18 cellular contexts compared by ENCODE assay signal in genomic region chr14:47899685-47900084, GRCh38.
DNase-seq lines count a peak whose midpoint lies in the region; ATAC-seq, FAIRE-seq and TF ChIP-seq lines count a peak whose summit lies in the region.
"Had no signal": no experiment of that assay in that cellular context is flagged by ENCODE, and none has a peak within 500 bp of the region (broad histone marks: within the 10 kb centered on the region; RNA-seq: fewer than 3 reads in every experiment).

No MANE protein-coding gene starts in this region.

- FAIRE-seq in A204.1 (lab: Jason Lieb, UNC) (peak; percentile 91), endometrium (lab: Jason Lieb, UNC) (peak; percentile 87), small intestine (lab: Jason Lieb, UNC) (peak; percentile 97)
- FAIRE-seq: GM12878, GM18507, K562 had no signal

- no peak for ATAC-seq in PC-3
- no peak for ATAC-seq in HG03135 (IDR thresholded peaks at IDR 0.05; ENCODE audit: unreplicated experiment)
- ATAC-seq in GM19035 (IDR thresholded peaks at IDR 0.05; ENCODE audit: unreplicated experiment): no peak
- ATAC-seq: GM12878, K562 had no signal

- BruUV-seq in PC-3 (replicated peaks; lab: Mats Ljungman, UMichigan): no TSS peak

- H3K36me3 ChIP-seq in PC-3 (ENCODE audit: low read depth, low read length): no peaks in the 10 kb centered on the region
- H3K36me3 ChIP-seq in small intestine (ENCODE audit: control insufficient read depth in 2 of 2, insufficient read depth in 2 of 2, low read length in 2 of 2): no peaks in the 10 kb centered on the region
- H3K36me3 ChIP-seq: BLaER1 had no signal

- intact Hi-C loops in PC-3 (cut with micrococcal nuclease): no loop called here

- no peak overlapping the region for H3K9ac ChIP-seq in PC-3 (ENCODE audit: low read length)
- H3K9ac ChIP-seq: BLaER1 had no signal

- H3K4me3 ChIP-seq in PC-3 (ENCODE audit: low read length) (no peak overlapping the region; the same call in 1 of the 2 replicates), small intestine (ENCODE audit: low read depth in 1 of 2, low read length in 2 of 2) (no peak overlapping the region)
- H3K4me3 ChIP-seq: BLaER1, GM12878, K562 had no signal

- H3K4me2 ChIP-seq in PC-3 (ENCODE audit: low read length): peak overlapping the region; percentile 79
- H3K4me2 ChIP-seq: BLaER1 had no signal

- H3F3A ChIP-seq in PC-3 (ENCODE audit: low read length, unreplicated experiment): no peaks in the 10 kb centered on the region

- no peaks in the 10 kb centered on the region for H4K20me1 ChIP-seq in PC-3 (ENCODE audit: low read length)
- H4K20me1 ChIP-seq: BLaER1 had no signal

- CTCF ChIA-PET in PC-3 (lab: Charles Lee): no interaction called here

- WGBS in small intestine, 3 donors: 67 to 71% (median 67%) methylated on average over 5 of the region's 5 CpGs

- POLR2A ChIA-PET in PC-3 (lab: Charles Lee; ENCODE audit: unreplicated experiment): no interaction called here

- H3K9me2 ChIP-seq in PC-3 (replicated peaks; ENCODE audit: low read length): no peaks in the 10 kb centered on the region

- 0 out of 2 replicates have a peak, but pooled peaks cover 15% of the 10 kb centered on the region for H3K79me2 ChIP-seq in PC-3 (ENCODE audit: low read length)

- DNase-seq in PC-3: no peak
- no peak for DNase-seq in small intestine
- no peak for DNase-seq in NCI-H2196 treated with DMSO at 0.1 percent for 48 hours (lab: John Stamatoyannopoulos, UW; ENCODE audit: unreplicated experiment)
- no peak for DNase-seq in NCI-H82 treated with DMSO at 0.1 percent for 48 hours (lab: John Stamatoyannopoulos, UW; ENCODE audit: unreplicated experiment)
- DNase-seq: AML-193; CD8-positive, alpha-beta memory T cell; HCEC 1CT; HFFc6 had no signal

- H3K4me1 ChIP-seq in PC-3 (ENCODE audit: insufficient read depth, low read length) (peaks cover 9% of the 10 kb centered on the region; the same call in 1 of the 2 replicates), small intestine (ENCODE audit: control insufficient read depth in 2 of 2, insufficient read depth in 1 of 2, low read depth in 1 of 2, low read length in 1 of 2) (no peaks in the 10 kb centered on the region)
- H3K4me1 ChIP-seq: BLaER1 had no signal

- H3K9me3 ChIP-seq in PC-3 (ENCODE audit: low read length) (no peaks in the 10 kb centered on the region), small intestine (ENCODE audit: control insufficient read depth, low read depth) (no peaks in the 10 kb centered on the region)
- H3K9me3 ChIP-seq: BLaER1 had no signal

- no peak for TF ChIP-seq CTCF in PC-3 (conservative IDR thresholded peaks at IDR 0.05; ENCODE audit: low read depth, low read length)

- H3K27ac ChIP-seq in PC-3 (ENCODE audit: low read length): no peak overlapping the region
- no peak overlapping the region for H3K27ac ChIP-seq in small intestine (ENCODE audit: low read depth in 1 of 2, low read length in 1 of 2)
- H3K27ac ChIP-seq: 22Rv1, BLaER1, HL-60 had no signal

- no peak overlapping the region for H2AFZ ChIP-seq in PC-3 (ENCODE audit: low read length)

- H3K27me3 ChIP-seq in PC-3 (ENCODE audit: low read length): no peaks in the 10 kb centered on the region
- H3K27me3 ChIP-seq in small intestine (ENCODE audit: control insufficient read depth in 2 of 2, insufficient read depth in 2 of 2, low read length in 2 of 2): no peaks in the 10 kb centered on the region
- H3K27me3 ChIP-seq: BLaER1 had no signal
